8 cellular contexts compared by ENCODE assay signal in genomic region chr10:14838582-14839304, GRCh38. TPM values are rescaled to one million over a fixed set of nuclear protein-coding genes. Genes with fewer than 3 reads are reported as not detected.
DNase-seq lines count a peak whose midpoint lies in the region; ATAC-seq, FAIRE-seq and TF ChIP-seq lines count a peak whose summit lies in the region.

No MANE protein-coding gene starts in this region.

- H3K4me3 ChIP-seq in H1 (ENCODE audit: extremely low read depth in 1 of 4, insufficient read depth in 2 of 4, low read depth in 3 of 4, low read length in 4 of 4) (peak overlapping the region; percentile 87 to 93 (median 91)), subcutaneous abdominal adipose tissue (ENCODE audit: low read depth in 1 of 5, low read length in 5 of 5) (peak overlapping the region; percentile 79 to 98 (median 95))

- intact Hi-C loops in activated CD4-positive, alpha-beta T cell treated with anti-CD3 and anti-CD28 coated beads for 36 hours (cut with DNase I, micrococcal nuclease) = loop anchor here (1.0 to 10.0 kb wide), 17 partner anchors 40 to 1492 kb away; partner anchors contain the start of genes DCLRE1C (in 2 of the 2), MEIG1 (in 2 of the 2), SUV39H2 (in 2 of the 2) and PRPF18 (in 1 of the 2)

- TF ChIP-seq CTCF in H1 (IDR thresholded peaks at IDR 0.05; ENCODE audit: control extremely low read depth in 1 of 3, insufficient read depth in 1 of 3, low read depth in 1 of 3, low read length in 3 of 3) = no peak
- no peak for TF ChIP-seq CTCF in mesothelial cell of epicardium (IDR thresholded peaks at IDR 0.05; ENCODE audit: unreplicated experiment)

- POLR2A ChIA-PET in activated CD4-positive, alpha-beta T cell treated with anti-CD3 and anti-CD28 coated beads for 36 hours (lab: Charles Lee) = interaction anchor here (0.9 to 3.8 kb wide), 10 partner anchors 16 to 1052 kb away, joined by 3 to 29 read pairs (median 6); partner anchors contain the start of genes DCLRE1C, MEIG1 and SUV39H2
- POLR2A ChIA-PET in H1 (lab: Charles Lee; ENCODE audit: partially characterized antibody) = interaction anchor here (0.5 to 3.7 kb wide), 18 partner anchors 9 to 319 kb away, joined by 3 to 32 read pairs (median 6); partner anchors contain the start of genes DCLRE1C and SUV39H2

- H3K9me3 ChIP-seq in H1 (ENCODE audit: insufficient read depth in 2 of 2, low read depth in 1 of 2, low read length in 1 of 2) (no peaks in the 10 kb centered on the region), subcutaneous abdominal adipose tissue (ENCODE audit: control insufficient read depth in 5 of 5, low read length in 5 of 5) (no peaks in the 10 kb centered on the region)

- peaks cover 3 to 8% of the 10 kb centered on the region in 2 experiments for H4K20me1 ChIP-seq in H1 (replicated peaks in 1 of 2; ENCODE audit: control insufficient read depth in 1 of 2, insufficient read depth in 2 of 2, low read length in 2 of 2)

- H3K9ac ChIP-seq in H1 (replicated peaks in 1 of 4; ENCODE audit: extremely low read depth in 1 of 4, low read depth in 3 of 4, low read length in 3 of 4) (peak overlapping the region; percentile 90 to 98 (median 94)), subcutaneous abdominal adipose tissue (ENCODE audit: low read length in 5 of 5) (peak overlapping the region; percentile 87 to 99 (median 94))

- peaks cover 3% of the 10 kb centered on the region; the same call in 1 of the 2 replicates for H3K79me1 ChIP-seq in H1 (ENCODE audit: low read depth, low read length)

- H3K36me3 ChIP-seq in H1 (ENCODE audit: control insufficient read depth in 2 of 4, insufficient read depth in 4 of 4, low read length in 3 of 4) (peaks cover 24 to 37% (median 28%) of the 10 kb centered on the region in 4 experiments), subcutaneous abdominal adipose tissue (ENCODE audit: control insufficient read depth in 5 of 5, insufficient read depth in 5 of 5, low read length in 5 of 5) (peaks cover 15 to 34% (median 25%) of the 10 kb centered on the region in 5 donors)

- H3K4ac ChIP-seq in H1 (replicated peaks; ENCODE audit: insufficient read length, low read depth, low read length) = no peak overlapping the region

- H2BK20ac ChIP-seq in H1 (ENCODE audit: low read length) = no peak overlapping the region

- no peaks in the 10 kb centered on the region for H3K9me3 Mint-ChIP-seq in activated CD4-positive, alpha-beta T cell treated with anti-CD3 and anti-CD28 coated beads for 36 hours (ENCODE audit: low read depth)
- H3K9me3 Mint-ChIP-seq in mesothelial cell of epicardium = no peaks in the 10 kb centered on the region

- peak overlapping the region; percentile 79 for H3K4me2 ChIP-seq in H1 (ENCODE audit: insufficient read depth in 1 of 2, low read depth in 2 of 2, low read length in 2 of 2)

- H3K27ac Mint-ChIP-seq in activated CD4-positive, alpha-beta T cell treated with anti-CD3 and anti-CD28 coated beads for 36 hours = peak overlapping the region; percentile 94
- H3K27ac Mint-ChIP-seq in mesothelial cell of epicardium = peak overlapping the region; percentile 99

- ATAC-seq in activated CD4-positive, alpha-beta T cell treated with anti-CD3 and anti-CD28 coated beads for 36 hours = peak; percentile 9
- ATAC-seq in HG03565 (IDR thresholded peaks at IDR 0.05; ENCODE audit: unreplicated experiment) = no peak

- peak overlapping the region; percentile 96 for H4K5ac ChIP-seq in H1 (ENCODE audit: insufficient read length, low read depth, low read length)

- 2% methylated on average over 33 of the region's 60 CpGs; no CpG with 5 or more reads in 1 of the 2 experiments for WGBS in H1 (ENCODE audit: extremely low coverage in 1 of 2, insufficient coverage in 1 of 2, insufficient read length in 1 of 2, insufficient replicate concordance in 2 of 2, low coverage in 1 of 2, low lambda C conversion rate in 2 of 2, missing lambda C conversion rate in 1 of 2), 2 experiments

- CTCF ChIA-PET in activated CD4-positive, alpha-beta T cell treated with anti-CD3 and anti-CD28 coated beads for 36 hours (lab: Charles Lee) = interaction anchor here (0.7 to 3.6 kb wide), 13 partner anchors 13 to 315 kb away, joined by 3 to 15 read pairs (median 5); partner anchors contain the start of gene SUV39H2
- CTCF ChIA-PET in H1 (lab: Charles Lee; ENCODE audit: partially characterized antibody) = interaction anchor here (0.6 to 3.0 kb wide), 6 partner anchors 10 to 302 kb away, joined by 3 to 19 read pairs (median 4); partner anchors contain the start of gene MEIG1

- H3K4me3 Mint-ChIP-seq in activated CD4-positive, alpha-beta T cell treated with anti-CD3 and anti-CD28 coated beads for 36 hours = peak overlapping the region; percentile 89
- peak overlapping the region; percentile 92 for H3K4me3 Mint-ChIP-seq in mesothelial cell of epicardium

- H4K91ac ChIP-seq in H1 (replicated peaks; ENCODE audit: insufficient read length, low read length) = peak overlapping the region; percentile 89

- DNase-seq in NCI-H748 (lab: John Stamatoyannopoulos, UW; ENCODE audit: unreplicated experiment) (peak; percentile 18), NCI-H748 treated with DMSO at 0.1 percent for 48 hours (lab: John Stamatoyannopoulos, UW) (no peak), HT-29 (ENCODE audit: low spot score) (peak; percentile 42), H1 (ENCODE audit: low read depth in 1 of 2, low spot score in 2 of 2) (peak; percentile 13 to 74), mesothelial cell of epicardium (ENCODE audit: low spot score in 2 of 2, unreplicated experiment in 2 of 2) (peak; percentile 43 to 73)
- peak; percentile 55 for DNase-seq in activated CD4-positive, alpha-beta T cell treated with anti-CD3 and anti-CD28 coated beads for 36 hours

- no peak overlapping the region for H2BK12ac ChIP-seq in H1 (ENCODE audit: low read depth, low read length)

- H3K4me1 ChIP-seq in H1 (replicated peaks in 1 of 4; ENCODE audit: control insufficient read depth in 3 of 4, insufficient read depth in 4 of 4, low read length in 3 of 4) = peaks cover 0 to 8% (median 3%) of the 10 kb centered on the region in 4 experiments; a peak in 3 of 7 replicates
- H3K4me1 ChIP-seq in subcutaneous abdominal adipose tissue (ENCODE audit: control insufficient read depth in 5 of 5, insufficient read depth in 5 of 5, low read length in 5 of 5) = peaks cover 9 to 26% (median 23%) of the 10 kb centered on the region in 5 donors

- H2BK15ac ChIP-seq in H1 (ENCODE audit: low read length) = no peak overlapping the region

- H4K8ac ChIP-seq in H1 (ENCODE audit: extremely low read depth, insufficient read depth, low read length) = peak overlapping the region; percentile 97; the same call in 1 of the 2 replicates

- H3K18ac ChIP-seq in H1 (ENCODE audit: extremely low read depth, low read length) = peak overlapping the region; percentile 93

- H3K4me1 Mint-ChIP-seq in activated CD4-positive, alpha-beta T cell treated with anti-CD3 and anti-CD28 coated beads for 36 hours = peaks cover 18% of the 10 kb centered on the region
- peaks cover 28% of the 10 kb centered on the region for H3K4me1 Mint-ChIP-seq in mesothelial cell of epicardium

- no peak for TF ChIP-seq RAD21 in H1 (IDR thresholded peaks at IDR 0.05 in 1 of 2, conservative IDR thresholded peaks at IDR 0.05 in 1 of 2; ENCODE audit: low read depth in 2 of 2, low read length in 2 of 2)

- no peak for TF ChIP-seq POLR2A in H1 (IDR thresholded peaks at IDR 0.05; ENCODE audit: control extremely low read depth in 1 of 2, low read depth in 2 of 2, low read length in 2 of 2)

- TF ChIP-seq EP300 in H1 (IDR thresholded peaks at IDR 0.05; ENCODE audit: borderline replicate concordance in 1 of 2, low read depth in 2 of 2, low read length in 2 of 2) = no peak

- no peak overlapping the region for H3K23ac ChIP-seq in H1 (ENCODE audit: insufficient read length)

- H3K79me2 ChIP-seq in H1 (ENCODE audit: control insufficient read depth in 1 of 2, insufficient read depth in 2 of 2, low read length in 2 of 2) = peaks cover 9 to 36% of the 10 kb centered on the region in 2 experiments

- H3K27me3 ChIP-seq in H1 (replicated peaks in 1 of 4; ENCODE audit: control insufficient read depth in 3 of 4, extremely low read depth in 1 of 4, insufficient read depth in 3 of 4, low read length in 3 of 4) (no peaks in the 10 kb centered on the region), subcutaneous abdominal adipose tissue (ENCODE audit: control insufficient read depth in 5 of 5, insufficient read depth in 4 of 5, low read length in 5 of 5) (no peaks in the 10 kb centered on the region)

- no peak for FAIRE-seq in H1 (lab: Jason Lieb, UNC)

- H2BK5ac ChIP-seq in H1 (ENCODE audit: low read depth, low read length) = peak overlapping the region; percentile 95

- no peak overlapping the region for H3K14ac ChIP-seq in H1 (ENCODE audit: insufficient read length)

- no peak overlapping the region for H2BK120ac ChIP-seq in H1 (replicated peaks; ENCODE audit: low read depth, low read length)

- peaks cover 39% of the 10 kb centered on the region for H3K36me3 Mint-ChIP-seq in activated CD4-positive, alpha-beta T cell treated with anti-CD3 and anti-CD28 coated beads for 36 hours (ENCODE audit: low read depth)
- H3K36me3 Mint-ChIP-seq in mesothelial cell of epicardium = peaks cover 23% of the 10 kb centered on the region

- H3K27me3 Mint-ChIP-seq in activated CD4-positive, alpha-beta T cell treated with anti-CD3 and anti-CD28 coated beads for 36 hours = no peaks in the 10 kb centered on the region
- H3K27me3 Mint-ChIP-seq in mesothelial cell of epicardium (ENCODE audit: low read depth) = no peaks in the 10 kb centered on the region

- peaks cover 2% of the 10 kb centered on the region for H3K23me2 ChIP-seq in H1 (ENCODE audit: low read depth, low read length)

- peak overlapping the region; percentile 91 for H3K27ac ChIP-seq in H1 (ENCODE audit: low read depth, low read length)
- H3K27ac ChIP-seq in subcutaneous abdominal adipose tissue (ENCODE audit: low read depth, low read length) = peak overlapping the region; percentile 94

- peak overlapping the region; percentile 91 for H3K56ac ChIP-seq in H1 (replicated peaks; ENCODE audit: insufficient read length, low read depth, low read length)

- peak overlapping the region; percentile 63; the same call in 1 of the 2 replicates for H2AFZ ChIP-seq in H1 (ENCODE audit: low read length)

- 0 out of 2 replicates have a peak overlapping the region, but pooled peaks have one; percentile 83 for H2AK5ac ChIP-seq in H1 (ENCODE audit: low read depth, low read length)

RNA-seq across cellular contexts. Expression of gene HSPA14, which starts 0.6 kb away (rescaled TPM):
- 15.1 and 21.6 TPM in 2 replicates for total RNA-seq in HT-29 (2014; rRNA removed; shearing (Covaris generic))
- 10 to 100 TPM; 26.1 to 36.0 TPM for total RNA-seq in activated CD4-positive, alpha-beta T cell treated with anti-CD3 and anti-CD28 coated beads for 36 hours
- 32.9 and 36.4 TPM in 2 replicates for total RNA-seq in H1 (2021; fragmentation: NEBNext Ultra II Directional; extraction: Animal tissue kit (Norgen Biotek cat#: 25700))
- polyA plus RNA-seq in H1 (2011; rRNA removed) = 11.9 and 20.5 TPM in 2 replicates
- 25.8 TPM for polyA plus RNA-seq in H1 (2011; cell fraction: cytosol; rRNA removed)
- 5.2 TPM for polyA plus RNA-seq in H1 (2011; cell fraction: nucleus; rRNA removed)
- 21.0 to 27.2 TPM (median 23.5 TPM) in 4 replicates for polyA plus RNA-seq in H1 (2012, experiment 1 of 2)
- 3.9 TPM for polyA plus RNA-seq in H1 (2012, experiment 2 of 2)
- 24.2 TPM for polyA plus RNA-seq in H1 (2013, experiment 1 of 2)
- 25.6 TPM for polyA plus RNA-seq in H1 (2013, experiment 2 of 2)
- polyA minus RNA-seq in H1 (2011; rRNA and poly(A)+ RNA removed) = 9.9 and 14.0 TPM in 2 replicates
- 10.1 TPM for polyA minus RNA-seq in H1 (2011; cell fraction: cytosol; rRNA and poly(A)+ RNA removed)
- 8.8 TPM for polyA minus RNA-seq in H1 (2011; cell fraction: nucleus; rRNA and poly(A)+ RNA removed)
- 11.2 to 12.6 TPM (median 11.2 TPM) in 3 replicates for total RNA-seq in mesothelial cell of epicardium

RNA-seq across cellular contexts. Expression of gene MSANTD7, which starts 0.6 kb away (rescaled TPM):
- total RNA-seq in HT-29 (2014; rRNA removed; shearing (Covaris generic)) = 16.7 and 23.9 TPM in 2 replicates
- 10 to 100 TPM; 19.2 to 22.9 TPM for total RNA-seq in activated CD4-positive, alpha-beta T cell treated with anti-CD3 and anti-CD28 coated beads for 36 hours
- total RNA-seq in H1 (2021; fragmentation: NEBNext Ultra II Directional; extraction: Animal tissue kit (Norgen Biotek cat#: 25700)) = 15.2 and 16.0 TPM in 2 replicates
- polyA plus RNA-seq in H1 (2011; rRNA removed) = 4.9 and 5.0 TPM in 2 replicates
- 5.5 TPM for polyA plus RNA-seq in H1 (2011; cell fraction: cytosol; rRNA removed)
- 6.8 TPM for polyA plus RNA-seq in H1 (2011; cell fraction: nucleus; rRNA removed)
- polyA plus RNA-seq in H1 (2012, experiment 1 of 2) = 10.7 to 12.4 TPM (median 11.2 TPM) in 4 replicates
- 6.0 TPM for polyA plus RNA-seq in H1 (2012, experiment 2 of 2)
- polyA plus RNA-seq in H1 (2013, experiment 1 of 2) = 10.1 TPM
- 9.1 TPM for polyA plus RNA-seq in H1 (2013, experiment 2 of 2)
- 14.8 and 18.1 TPM in 2 replicates for polyA minus RNA-seq in H1 (2011; rRNA and poly(A)+ RNA removed)
- polyA minus RNA-seq in H1 (2011; cell fraction: cytosol; rRNA and poly(A)+ RNA removed) = 15.1 TPM
- polyA minus RNA-seq in H1 (2011; cell fraction: nucleus; rRNA and poly(A)+ RNA removed) = 18.4 TPM
- total RNA-seq in mesothelial cell of epicardium = 14.7 to 17.1 TPM (median 16.0 TPM) in 3 replicates

RNA-seq across cellular contexts. Expression of gene CDNF, which starts 0.9 kb away (rescaled TPM):
- total RNA-seq in HT-29 (2014; rRNA removed; shearing (Covaris generic)) = not detected in 2 replicates
- total RNA-seq in activated CD4-positive, alpha-beta T cell treated with anti-CD3 and anti-CD28 coated beads for 36 hours = 1 to 10 TPM; 2.5 to 2.7 TPM
- 0.32 and 0.36 TPM in 2 replicates for total RNA-seq in H1 (2021; fragmentation: NEBNext Ultra II Directional; extraction: Animal tissue kit (Norgen Biotek cat#: 25700))
- polyA plus RNA-seq in H1 (2011; rRNA removed) = 0.27 and 0.67 TPM in 2 replicates
- 1.3 TPM for polyA plus RNA-seq in H1 (2011; cell fraction: cytosol; rRNA removed)
- 0.20 TPM for polyA plus RNA-seq in H1 (2011; cell fraction: nucleus; rRNA removed)
- polyA plus RNA-seq in H1 (2012, experiment 1 of 2) = 0.70 to 1.4 TPM (median 1.0 TPM) in 4 replicates
- polyA plus RNA-seq in H1 (2012, experiment 2 of 2) = not detected
- polyA plus RNA-seq in H1 (2013, experiment 1 of 2) = 0.89 TPM
- polyA plus RNA-seq in H1 (2013, experiment 2 of 2) = 0.92 TPM
- 0.73 and 2.3 TPM in 2 replicates for polyA minus RNA-seq in H1 (2011; rRNA and poly(A)+ RNA removed)
- polyA minus RNA-seq in H1 (2011; cell fraction: cytosol; rRNA and poly(A)+ RNA removed) = not detected
- 1.7 TPM for polyA minus RNA-seq in H1 (2011; cell fraction: nucleus; rRNA and poly(A)+ RNA removed)
- 1.7 to 2.3 TPM (median 2.2 TPM) in 3 replicates for total RNA-seq in mesothelial cell of epicardium

RNA-seq across cellular contexts. Expression of gene SUV39H2, which starts 39.9 kb away (rescaled TPM):
- total RNA-seq in HT-29 (2014; rRNA removed; shearing (Covaris generic)) = 8.2 and 11.8 TPM in 2 replicates
- 10 to 100 TPM; 42.9 to 51.5 TPM for total RNA-seq in activated CD4-positive, alpha-beta T cell treated with anti-CD3 and anti-CD28 coated beads for 36 hours
- total RNA-seq in H1 (2021; fragmentation: NEBNext Ultra II Directional; extraction: Animal tissue kit (Norgen Biotek cat#: 25700)) = 54.9 and 62.3 TPM in 2 replicates
- 11.6 and 19.4 TPM in 2 replicates for polyA plus RNA-seq in H1 (2011; rRNA removed)
- polyA plus RNA-seq in H1 (2011; cell fraction: cytosol; rRNA removed) = 19.8 TPM
- 8.3 TPM for polyA plus RNA-seq in H1 (2011; cell fraction: nucleus; rRNA removed)
- polyA plus RNA-seq in H1 (2012, experiment 1 of 2) = 22.8 to 46.7 TPM (median 28.4 TPM) in 4 replicates
- polyA plus RNA-seq in H1 (2012, experiment 2 of 2) = 3.8 TPM
- 41.9 TPM for polyA plus RNA-seq in H1 (2013, experiment 1 of 2)
- polyA plus RNA-seq in H1 (2013, experiment 2 of 2) = 44.9 TPM
- polyA minus RNA-seq in H1 (2011; rRNA and poly(A)+ RNA removed) = 23.7 and 41.1 TPM in 2 replicates
- polyA minus RNA-seq in H1 (2011; cell fraction: cytosol; rRNA and poly(A)+ RNA removed) = 14.5 TPM
- 49.5 TPM for polyA minus RNA-seq in H1 (2011; cell fraction: nucleus; rRNA and poly(A)+ RNA removed)
- total RNA-seq in mesothelial cell of epicardium = 24.3 to 25.8 TPM (median 24.7 TPM) in 3 replicates
